ENCODE assay signal across 8 cellular contexts in genomic region chr2:43605079-43605655, GRCh38. TPM values are rescaled to one million over a fixed set of nuclear protein-coding genes. Genes with fewer than 3 reads are reported as not detected.
DNase-seq lines count a peak whose midpoint lies in the region; ATAC-seq and TF ChIP-seq lines count a peak whose summit lies in the region.

No MANE protein-coding gene starts in this region.

- TF ChIP-seq CTCF in WTC11 (IDR thresholded peaks at IDR 0.05) (no peak), gastroesophageal sphincter (IDR thresholded peaks at IDR 0.05) (peak in 2 of 4 experiments; percentile 27 to 30)

- TF ChIP-seq EP300 in gastroesophageal sphincter (IDR thresholded peaks at IDR 0.05) = no peak

- no peaks in the 10 kb centered on the region for H3K36me3 ChIP-seq in gastroesophageal sphincter

- no peaks in the 10 kb centered on the region for H3K36me3 Mint-ChIP-seq in WTC11

- POLR2A ChIA-PET in WTC11 (lab: Charles Lee) = interaction anchor here (1.2 kb wide), 1 partner anchor 293 kb away, joined by 3 read pairs; no protein-coding TSS in a partner anchor

- H3K27me3 ChIP-seq in gastroesophageal sphincter = no peaks in the 10 kb centered on the region

- peak; percentile 45 for DNase-seq in A172 (ENCODE audit: low spot score)
- DNase-seq in GDM1 (lab: John Stamatoyannopoulos, UW) = peak; percentile 11
- peak; percentile 12 to 27 for DNase-seq in NCI-H1930 (lab: John Stamatoyannopoulos, UW)
- peak; percentile 41 for DNase-seq in WTC11 (ENCODE audit: low spot score)
- DNase-seq in fibroblast of the conjunctiva (ENCODE audit: low read depth) = peak; percentile 48
- DNase-seq in pons (ENCODE audit: low spot score) = peak; percentile 42

- no peaks in the 10 kb centered on the region for H3K9me3 ChIP-seq in gastroesophageal sphincter

- 5 to 11% methylated on average over 2 of the region's 2 CpGs for WGBS in gastroesophageal sphincter (ENCODE audit: low coverage in 1 of 2), 2 donors

- H3K4me1 ChIP-seq in gastroesophageal sphincter = peaks cover 0 to 5% (median 0%) of the 10 kb centered on the region in 3 donors

- H3K9me3 Mint-ChIP-seq in WTC11 = no peaks in the 10 kb centered on the region

- H3K4me3 Mint-ChIP-seq in WTC11 = no peak overlapping the region

- no peak overlapping the region for H3K27ac ChIP-seq in gastroesophageal sphincter

- peaks cover 12% of the 10 kb centered on the region for H3K4me1 Mint-ChIP-seq in WTC11

- ATAC-seq in WTC11 (peak; percentile 86), gastroesophageal sphincter (no peak), GM19395 (IDR thresholded peaks at IDR 0.05; ENCODE audit: unreplicated experiment) (no peak)

- H3K27ac Mint-ChIP-seq in WTC11 = no peak overlapping the region

- no peak overlapping the region for H3K4me3 ChIP-seq in gastroesophageal sphincter

- CTCF ChIA-PET in WTC11 (lab: Charles Lee) = interaction anchor here (0.5 to 3.0 kb wide), 22 partner anchors 8 to 277 kb away, joined by 3 to 32 read pairs (median 4); partner anchors contain the start of genes PLEKHH2 and THADA

- no peaks in the 10 kb centered on the region for H3K27me3 Mint-ChIP-seq in WTC11 (ENCODE audit: low read depth)

- TF ChIP-seq POLR2A in gastroesophageal sphincter (IDR thresholded peaks at IDR 0.05) = no peak

TF ChIP-seq in WTC11, 78 proteins besides CTCF, POLR2A, EP300 and RAD21:
- no peak for TF ChIP-seq TEAD4 (CRISPR knock-in tag; IDR thresholded peaks at IDR 0.05)
- TF ChIP-seq HMGA2 (CRISPR knock-in tag; IDR thresholded peaks at IDR 0.05) = 0 out of 2 replicates have a peak, but pooled peaks have one; percentile 6
- no peak for TF ChIP-seq GRHL2 (CRISPR knock-in tag; IDR thresholded peaks at IDR 0.05; ENCODE audit: insufficient replicate concordance, severe bottlenecking)
- TF ChIP-seq OVOL2 (CRISPR knock-in tag; IDR thresholded peaks at IDR 0.05; ENCODE audit: borderline replicate concordance) = no peak
- TF ChIP-seq, protein P1, sequence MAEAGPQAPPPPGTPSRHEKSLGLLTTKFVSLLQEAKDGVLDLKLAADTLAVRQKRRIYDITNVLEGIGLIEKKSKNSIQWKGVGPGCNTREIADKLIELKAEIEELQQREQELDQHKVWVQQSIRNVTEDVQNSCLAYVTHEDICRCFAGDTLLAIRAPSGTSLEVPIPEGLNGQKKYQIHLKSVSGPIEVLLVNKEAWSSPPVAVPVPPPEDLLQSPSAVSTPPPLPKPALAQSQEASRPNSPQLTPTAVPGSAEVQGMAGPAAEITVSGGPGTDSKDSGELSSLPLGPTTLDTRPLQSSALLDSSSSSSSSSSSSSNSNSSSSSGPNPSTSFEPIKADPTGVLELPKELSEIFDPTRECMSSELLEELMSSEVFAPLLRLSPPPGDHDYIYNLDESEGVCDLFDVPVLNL (CRISPR knock-in tag; IDR thresholded peaks at IDR 0.05; ENCODE audit: borderline replicate concordance, low read depth) = no peak
- no peak for TF ChIP-seq NR1H2 (CRISPR knock-in tag; IDR thresholded peaks at IDR 0.05)
- no peak for TF ChIP-seq FOXP1 (CRISPR knock-in tag; IDR thresholded peaks at IDR 0.05; ENCODE audit: borderline replicate concordance)
- TF ChIP-seq ZNF425 (CRISPR knock-in tag; conservative IDR thresholded peaks at IDR 0.05) = no peak
- TF ChIP-seq E2F5 (CRISPR knock-in tag; IDR thresholded peaks at IDR 0.05) = no peak
TF ChIP-seq in WTC11: peak in this region for 1.

RNA-seq across cellular contexts. Expression of gene THADA, which starts 9.3 kb away (rescaled TPM):
- 18.3 and 19.7 TPM in 2 replicates for total RNA-seq in A172 (2014; rRNA removed; shearing (Covaris generic))
- total RNA-seq in WTC11 (2021) (20.6 to 27.5 TPM (median 21.7 TPM) in 3 replicates), gastroesophageal sphincter (10 to 100 TPM; 19.7 to 34.4 (median 22.3) TPM)

RNA-seq across cellular contexts. Expression of gene PLEKHH2, which starts 31.9 kb away (rescaled TPM):
- 0.98 and 4.6 TPM in 2 replicates for total RNA-seq in A172 (2014; rRNA removed; shearing (Covaris generic))
- total RNA-seq in WTC11 (2021) (5.8 to 7.1 TPM (median 7.0 TPM) in 3 replicates), gastroesophageal sphincter (10 to 100 TPM; 18.9 to 37.4 (median 25.1) TPM)
